33 cellular contexts compared by ENCODE assay signal in the genomic region with DNA sequence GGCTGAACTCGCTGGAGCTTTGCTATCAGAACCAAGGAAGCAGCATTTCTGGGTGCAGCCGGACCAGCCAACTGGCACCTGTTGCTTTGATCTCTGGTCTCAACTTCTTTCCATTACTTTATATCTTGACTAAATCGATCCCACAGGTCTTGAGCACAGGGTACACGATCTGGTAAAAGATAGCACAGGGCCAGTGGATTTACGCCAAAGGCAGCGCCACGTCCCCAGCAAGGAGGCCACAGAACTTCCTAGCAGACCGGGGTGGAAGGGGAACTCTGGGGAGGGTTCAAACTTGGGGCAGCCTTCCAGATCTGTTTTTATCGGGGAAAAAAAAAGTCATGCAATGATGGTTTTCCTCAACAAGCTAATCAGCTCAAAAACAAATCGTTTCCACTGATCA. TPM values are rescaled to one million over a fixed set of nuclear protein-coding genes. Genes with fewer than 3 reads are reported as not detected.
"Had no signal": no experiment of that assay in that cellular context is flagged by ENCODE, and none has a peak within 500 bp of the region (broad histone marks: within the 10 kb centered on the region; RNA-seq: fewer than 3 reads in every experiment).

No MANE protein-coding gene starts in this region.

- H3K36me3 Mint-ChIP-seq: activated CD8-positive, alpha-beta memory T cell treated with anti-CD3 and anti-CD28 coated beads, Interleukin-2, amount 10 ng/mL, durations not matched to agents 7 days and 5 days; brain; mesothelial cell of epicardium; naive thymus-derived CD8-positive, alpha-beta T cell had no signal

- H3K27ac Mint-ChIP-seq: activated CD4-positive, alpha-beta T cell treated with anti-CD3 and anti-CD28 coated beads, Interleukin-2, amount 10 ng/mL, durations not matched to agents 7 days and 5 days; activated CD8-positive, alpha-beta memory T cell treated with anti-CD3 and anti-CD28 coated beads, Interleukin-2, amount 10 ng/mL, durations not matched to agents 7 days and 5 days; activated naive CD8-positive, alpha-beta T cell treated with anti-CD3 and anti-CD28 coated beads, Interleukin-2, amount 50 U/mL, for 24 hours; mesothelial cell of epicardium; stimulated activated naive CD8-positive, alpha-beta T cell treated with anti-CD3 and anti-CD28 coated beads, Interleukin-15, amount 100 ng/mL, for 72 hours had no signal

- H2AFZ ChIP-seq: hepatocyte had no signal

- H3K4me2 ChIP-seq: hepatocyte had no signal

- DNase-seq: activated CD4-positive, alpha-beta T cell treated with anti-CD3 and anti-CD28 coated beads, Interleukin-2, amount 10 ng/mL, durations not matched to agents 7 days and 5 days; activated CD8-positive, alpha-beta memory T cell treated with anti-CD3 and anti-CD28 coated beads, Interleukin-2, amount 10 ng/mL, durations not matched to agents 7 days and 5 days; activated CD8-positive, alpha-beta T cell treated with anti-CD3 and anti-CD28 coated beads for 36 hours; activated gamma-delta T cell; activated naive CD4-positive, alpha-beta T cell treated with anti-CD3 and anti-CD28 coated beads, Interleukin-2, amount 50 U/mL, for 16 hours; activated naive CD8-positive, alpha-beta T cell treated with anti-CD3 and anti-CD28 coated beads, Interleukin-2, amount 50 U/mL, for 24 hours; activated T-cell treated with anti-CD3 and anti-CD28 coated beads for 4 hours; anterior cingulate cortex; dermis blood vessel endothelial cell; effector CD8-positive, alpha-beta T cell; foreskin melanocyte; glutamatergic neuron; immature natural killer cell; naive thymus-derived CD8-positive, alpha-beta T cell; right cardiac atrium; stimulated activated CD4-positive, alpha-beta T cell treated with anti-CD3 and anti-CD28 coated beads, Interleukin-1b, Interleukin-23, amount 100 ng/mL, for 48 hours; stimulated activated naive CD8-positive, alpha-beta T cell treated with anti-CD3 and anti-CD28 coated beads, Interleukin-15, amount 100 ng/mL, for 72 hours; upper lobe of left lung had no signal

- H3K4me3 Mint-ChIP-seq: activated CD4-positive, alpha-beta T cell treated with anti-CD3 and anti-CD28 coated beads, Interleukin-2, amount 10 ng/mL, durations not matched to agents 7 days and 5 days; activated CD8-positive, alpha-beta memory T cell treated with anti-CD3 and anti-CD28 coated beads, Interleukin-2, amount 10 ng/mL, durations not matched to agents 7 days and 5 days; activated CD8-positive, alpha-beta T cell treated with anti-CD3 and anti-CD28 coated beads for 36 hours; activated naive CD8-positive, alpha-beta T cell treated with anti-CD3 and anti-CD28 coated beads, Interleukin-2, amount 50 U/mL, for 24 hours; immature natural killer cell; mesothelial cell of epicardium; stimulated activated naive CD8-positive, alpha-beta T cell treated with anti-CD3 and anti-CD28 coated beads, Interleukin-15, amount 100 ng/mL, for 72 hours had no signal

- H3K27me3 ChIP-seq: hepatocyte, pancreas, suprapubic skin, upper lobe of left lung had no signal

- ATAC-seq: activated CD4-positive, CD25-positive, alpha-beta regulatory T cell treated with anti-CD3 and anti-CD28 coated beads, Interleukin-2, amount 50 U/mL, for 24 hours; activated CD8-positive, alpha-beta memory T cell treated with anti-CD3 and anti-CD28 coated beads, Interleukin-2, amount 10 ng/mL, durations not matched to agents 7 days and 5 days; activated CD8-positive, alpha-beta T cell treated with anti-CD3 and anti-CD28 coated beads for 36 hours; activated naive CD8-positive, alpha-beta T cell treated with anti-CD3 and anti-CD28 coated beads, Interleukin-2, amount 50 U/mL, for 24 hours; esophagus mucosa; left lobe of liver; naive thymus-derived CD8-positive, alpha-beta T cell; right cardiac atrium; stimulated activated naive CD8-positive, alpha-beta T cell treated with anti-CD3 and anti-CD28 coated beads, Interleukin-15, amount 100 ng/mL, for 72 hours had no signal

- H3K27ac ChIP-seq: hepatocyte, suprapubic skin, upper lobe of left lung, VCaP had no signal

- H3K9me3 ChIP-seq: pancreas, suprapubic skin, upper lobe of left lung had no signal

- H3K9me3 Mint-ChIP-seq: activated CD4-positive, alpha-beta T cell treated with anti-CD3 and anti-CD28 coated beads, Interleukin-2, amount 10 ng/mL, durations not matched to agents 7 days and 5 days; activated CD8-positive, alpha-beta T cell treated with anti-CD3 and anti-CD28 coated beads for 36 hours; activated naive CD8-positive, alpha-beta T cell treated with anti-CD3 and anti-CD28 coated beads, Interleukin-2, amount 50 U/mL, for 24 hours; brain; immature natural killer cell; mesothelial cell of epicardium; naive thymus-derived CD8-positive, alpha-beta T cell; stimulated activated naive CD8-positive, alpha-beta T cell treated with anti-CD3 and anti-CD28 coated beads, Interleukin-15, amount 100 ng/mL, for 72 hours had no signal

- H3K4me3 ChIP-seq: hepatocyte, lung, pancreas, suprapubic skin, upper lobe of left lung had no signal

- FAIRE-seq: pancreas had no signal

- H3K27me3 Mint-ChIP-seq: activated CD4-positive, alpha-beta T cell treated with anti-CD3 and anti-CD28 coated beads, Interleukin-2, amount 10 ng/mL, durations not matched to agents 7 days and 5 days; activated CD8-positive, alpha-beta memory T cell treated with anti-CD3 and anti-CD28 coated beads, Interleukin-2, amount 10 ng/mL, durations not matched to agents 7 days and 5 days; activated CD8-positive, alpha-beta T cell treated with anti-CD3 and anti-CD28 coated beads for 36 hours; activated naive CD8-positive, alpha-beta T cell treated with anti-CD3 and anti-CD28 coated beads, Interleukin-2, amount 50 U/mL, for 24 hours; naive thymus-derived CD8-positive, alpha-beta T cell; stimulated activated naive CD8-positive, alpha-beta T cell treated with anti-CD3 and anti-CD28 coated beads, Interleukin-15, amount 100 ng/mL, for 72 hours had no signal

- H3K36me3 ChIP-seq: pancreas, suprapubic skin, upper lobe of left lung had no signal

RNA-seq across cellular contexts. Expression of gene CD5, which starts 45.0 kb away (rescaled TPM):
- total RNA-seq: cardiac septum, dermis blood vessel endothelial cell, hepatocyte, kidney epithelial cell, mesothelial cell of epicardium, pulmonary artery endothelial cell, skeletal muscle tissue had no signal

RNA-seq across cellular contexts. Expression of gene PGA3, which starts 56.0 kb away (rescaled TPM):
- total RNA-seq: activated CD4-positive, alpha-beta T cell treated with anti-CD3 and anti-CD28 coated beads, Interleukin-2, amount 10 ng/mL, durations not matched to agents 7 days and 5 days; activated CD8-positive, alpha-beta memory T cell treated with anti-CD3 and anti-CD28 coated beads, Interleukin-2, amount 10 ng/mL, durations not matched to agents 7 days and 5 days; activated CD8-positive, alpha-beta T cell treated with anti-CD3 and anti-CD28 coated beads for 36 hours; dermis blood vessel endothelial cell; esophagus mucosa; kidney epithelial cell; left lobe of liver; lung; mesothelial cell of epicardium; naive thymus-derived CD8-positive, alpha-beta T cell; pulmonary artery endothelial cell; T-helper 2 cell treated with Interferon-gamma antibody and Interleukin-4, amounts not matched to agents 100 ng/mL and 5 ng/mL, for 36 hours had no signal
- polyA plus RNA-seq: immature natural killer cell; naive thymus-derived CD8-positive, alpha-beta T cell had no signal
